1 cellular context compared by ENCODE assay signal in the genomic region with DNA sequence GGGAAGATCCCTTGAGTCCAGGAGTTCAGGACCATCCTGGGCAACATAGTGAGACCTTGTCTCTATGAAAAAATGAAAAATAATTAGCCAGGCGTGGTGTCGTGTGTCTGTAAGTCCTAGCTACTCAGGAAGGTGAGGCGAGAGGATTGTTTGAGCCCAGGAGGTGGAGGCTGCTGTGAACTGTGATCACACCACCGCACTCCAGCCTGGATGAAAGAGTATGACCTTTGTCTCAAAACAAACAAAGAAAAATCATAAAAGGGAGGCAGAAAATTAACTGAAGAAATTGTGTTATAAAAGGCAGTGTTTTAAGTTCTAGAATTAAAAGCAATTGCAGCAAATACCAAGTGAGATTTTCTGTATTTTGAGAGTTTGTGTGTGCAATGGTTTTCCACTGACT.
TF ChIP-seq lines count a peak whose summit lies in the region.

No MANE protein-coding gene starts in this region.

TF ChIP-seq in WTC11, 78 proteins besides CTCF, POLR2A, EP300 and RAD21 (continued from another document):
- TF ChIP-seq RORB (CRISPR knock-in tag; IDR thresholded peaks at IDR 0.05) (no peak), ZNF281 (CRISPR knock-in tag; IDR thresholded peaks at IDR 0.05) (no peak), NFATC4 (CRISPR knock-in tag; IDR thresholded peaks at IDR 0.05) (no peak), IRF1 (CRISPR knock-in tag; IDR thresholded peaks at IDR 0.05) (no peak), E2F1 (CRISPR knock-in tag; IDR thresholded peaks at IDR 0.05) (no peak)
TF ChIP-seq in WTC11: peak in this region for 0.
